In genomic region chr1:1508775-1509464, GRCh38 we compare ENCODE assay signal across 1 cellular context. TPM values are rescaled to one million over a fixed set of nuclear protein-coding genes. Genes with fewer than 3 reads are reported as not detected.
"Had no signal": no experiment of that assay in that cellular context is flagged by ENCODE, and none has a peak within 500 bp of the region (broad histone marks: within the 10 kb centered on the region; RNA-seq: fewer than 3 reads in every experiment).

No MANE protein-coding gene starts in this region.

RNA-seq across cellular contexts. Expression of gene ATAD3C, which starts 59.4 kb away (rescaled TPM):
- total RNA-seq: glomerular endothelial cell had no signal
